In the genomic region with DNA sequence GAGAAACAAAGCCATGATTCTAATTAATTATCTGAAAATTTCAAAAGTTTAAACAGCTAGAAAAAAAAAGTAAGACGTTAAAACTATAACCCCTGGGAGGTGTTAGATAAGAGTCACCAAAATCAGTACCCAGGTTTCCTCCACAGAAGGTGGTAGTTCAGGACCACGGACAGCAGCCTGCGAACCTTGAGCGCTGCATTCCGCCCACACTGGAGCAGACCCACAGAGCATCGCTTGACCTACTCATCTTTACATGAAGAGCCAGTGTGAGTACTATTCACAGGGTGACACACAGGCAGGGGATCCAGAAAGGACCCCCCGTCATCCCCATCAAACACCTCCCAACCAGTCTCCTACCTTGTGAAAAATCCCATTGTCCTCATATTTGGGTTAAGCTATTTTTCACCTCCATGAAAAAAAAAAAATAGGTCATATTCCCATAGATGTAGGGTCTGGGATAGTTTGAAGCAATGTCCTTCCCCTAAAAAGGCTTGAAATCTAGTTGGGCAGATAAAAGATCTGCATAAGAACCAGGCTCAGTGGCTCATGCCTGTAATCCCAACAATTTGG, we compare ENCODE assay signal across 11 cellular contexts. TPM values are rescaled to one million over a fixed set of nuclear protein-coding genes. Genes with fewer than 3 reads are reported as not detected.
DNase-seq lines count a peak whose midpoint lies in the region; TF ChIP-seq lines count a peak whose summit lies in the region.
"Had no signal": no experiment of that assay in that cellular context is flagged by ENCODE, and none has a peak within 500 bp of the region (broad histone marks: within the 10 kb centered on the region; RNA-seq: fewer than 3 reads in every experiment).

No MANE protein-coding gene starts in this region.

- H3K9ac ChIP-seq in GM23248 (no peak overlapping the region), mammary epithelial cell (ENCODE audit: insufficient read depth, low read length) (no peak overlapping the region)

- H3K36me3 ChIP-seq in GM23248 (ENCODE audit: low read depth) (no peaks in the 10 kb centered on the region), mammary epithelial cell (ENCODE audit: insufficient read depth, low read length) (no peaks in the 10 kb centered on the region)
- H3K36me3 ChIP-seq: thoracic aorta, WERI-Rb-1 had no signal

- H3K4me1 ChIP-seq in GM23248 (ENCODE audit: insufficient read depth) (no peaks in the 10 kb centered on the region), mammary epithelial cell (ENCODE audit: insufficient read depth, low read length) (no peaks in the 10 kb centered on the region)

- H3K27ac ChIP-seq in GM23248, result no peak overlapping the region
- H3K27ac ChIP-seq in mammary epithelial cell (ENCODE audit: insufficient read depth, low read depth, low read length), result no peak overlapping the region
- H3K27ac ChIP-seq: thoracic aorta, WERI-Rb-1 had no signal

- dilution Hi-C loops in mammary epithelial cell (cut with HindIII; ENCODE audit: low sequenced_read_pairs), result no loop called here

- no peaks in the 10 kb centered on the region for H4K20me1 ChIP-seq in GM23248 (ENCODE audit: insufficient read depth)
- no peaks in the 10 kb centered on the region for H4K20me1 ChIP-seq in mammary epithelial cell (ENCODE audit: insufficient read depth, low read length)

- H3K4me2 ChIP-seq in GM23248 (ENCODE audit: unreplicated experiment) (no peak overlapping the region), mammary epithelial cell (ENCODE audit: insufficient read depth, low read depth, low read length) (no peak overlapping the region)

- BruUV-seq in mammary epithelial cell (replicated peaks; lab: Mats Ljungman, UMichigan), result no TSS peak

- no peak for TF ChIP-seq CTCF in mammary epithelial cell (conservative IDR thresholded peaks at IDR 0.05 in 1 of 2, IDR thresholded peaks at IDR 0.05 in 1 of 2; ENCODE audit: extremely low read depth in 1 of 2, insufficient read depth in 1 of 2, low read depth in 1 of 2, low read length in 2 of 2)

- H3K9me3 ChIP-seq in GM23248 (ENCODE audit: low read depth) (no peaks in the 10 kb centered on the region), mammary epithelial cell (replicated peaks; ENCODE audit: insufficient read depth, low read length) (no peaks in the 10 kb centered on the region)
- H3K9me3 ChIP-seq: thoracic aorta had no signal

- in situ Hi-C loops in GM23248 (cut with MboI) (no loop called here), mammary epithelial cell (cut with MboI; ENCODE audit: low sequenced_read_pairs in 2 of 2) (no loop called here)

- DNase-seq in GM23248 (peak; percentile 51), RPMI7951 (ENCODE audit: low read depth) (peak; percentile 19), mammary epithelial cell (peak; percentile 29), NCI-H510A (lab: John Stamatoyannopoulos, UW) (no peak), GF-D8 (lab: John Stamatoyannopoulos, UW) (no peak), DMS114 treated with DMSO at 0.1 percent for 48 hours (lab: John Stamatoyannopoulos, UW; ENCODE audit: unreplicated experiment) (no peak)
- peak in 2 of 3 donors; percentile 25 to 40 for DNase-seq in stimulated activated CD4-positive, alpha-beta T cell treated with anti-CD3 and anti-CD28 coated beads, Interleukin-12 subunit alpha, Interleukin-12 subunit beta, amount 100 ng/mL, for 48 hours (ENCODE audit: low read depth in 2 of 3, low spot score in 1 of 3)
- DNase-seq: occipital lobe, WERI-Rb-1 had no signal

- H3K27me3 ChIP-seq in GM23248 (replicated peaks; ENCODE audit: insufficient read depth) (0 out of 2 replicates have a peak, but pooled peaks cover 3% of the 10 kb centered on the region), mammary epithelial cell (ENCODE audit: insufficient read depth, low read length) (no peaks in the 10 kb centered on the region)

- H3F3A ChIP-seq in GM23248 (ENCODE audit: insufficient read depth), result no peaks in the 10 kb centered on the region

- H3K4me3 ChIP-seq in GM23248 (no peak overlapping the region), mammary epithelial cell (replicated peaks in 1 of 3; ENCODE audit: insufficient read depth in 1 of 3, low read depth in 2 of 3, low read length in 3 of 3) (no peak overlapping the region)
- H3K4me3 ChIP-seq: thoracic aorta had no signal

- WGBS in GM23248 (ENCODE audit: low coverage in 1 of 2, low lambda C conversion rate in 2 of 2, missing lambda C conversion rate in 2 of 2), 2 experiments, result 5% methylated on average over 7 of the region's 7 CpGs
- WGBS in mammary epithelial cell (ENCODE audit: low coverage, missing lambda C conversion rate), result 9% methylated on average over 7 of the region's 7 CpGs

- H2AFZ ChIP-seq in GM23248 (no peak overlapping the region), mammary epithelial cell (ENCODE audit: low read depth, low read length) (no peak overlapping the region)

- no peaks in the 10 kb centered on the region for H3K9me2 ChIP-seq in GM23248 (ENCODE audit: insufficient read depth)

- no peaks in the 10 kb centered on the region for H3K79me2 ChIP-seq in GM23248 (ENCODE audit: insufficient read depth)
- H3K79me2 ChIP-seq in mammary epithelial cell (ENCODE audit: insufficient read depth, low read length), result no peaks in the 10 kb centered on the region

- CTCF ChIA-PET in mammary epithelial cell (lab: Charles Lee; ENCODE audit: low non-redundant PET), result no interaction called here

- intact Hi-C loops in mammary epithelial cell (cut with micrococcal nuclease), result no loop called here

RNA-seq across cellular contexts. Expression of gene CHGA, which starts 8.8 kb away (rescaled TPM):
- total RNA-seq in GM23248 (2014; rRNA removed; shearing (Covaris generic)), result not detected in 2 replicates
- polyA plus RNA-seq in GM23248 (2016; fragmentation: Nextera tagmentation; extraction: Ambion mirVana), result not detected in 2 replicates
- total RNA-seq in RPMI7951 (2014; rRNA removed; shearing (Covaris generic)), result not detected in 2 replicates
- total RNA-seq in mammary epithelial cell, result under 1 TPM; 0.33 to 0.52 TPM
- polyA plus RNA-seq in mammary epithelial cell, result not detected
- polyA minus RNA-seq in mammary epithelial cell, result not detected
- total RNA-seq: epithelial cell of proximal tubule, thoracic aorta had no signal

Comparison
In these comparisons a context has a peak if more than half of its experiments do, and no peak if none do; other contexts are left out.
1. DNase-seq: peak in GM23248 (single experiment), RPMI7951 (single experiment), mammary epithelial cell (single experiment) and stimulated activated CD4-positive, alpha-beta T cell treated with anti-CD3 and anti-CD28 coated beads, Interleukin-12 subunit alpha, Interleukin-12 subunit beta, amount 100 ng/mL, for 48 hours (2 of 3); none in NCI-H510A (single experiment), GF-D8 (single experiment) and DMS114 treated with DMSO at 0.1 percent for 48 hours (single experiment).